In the genomic region with DNA sequence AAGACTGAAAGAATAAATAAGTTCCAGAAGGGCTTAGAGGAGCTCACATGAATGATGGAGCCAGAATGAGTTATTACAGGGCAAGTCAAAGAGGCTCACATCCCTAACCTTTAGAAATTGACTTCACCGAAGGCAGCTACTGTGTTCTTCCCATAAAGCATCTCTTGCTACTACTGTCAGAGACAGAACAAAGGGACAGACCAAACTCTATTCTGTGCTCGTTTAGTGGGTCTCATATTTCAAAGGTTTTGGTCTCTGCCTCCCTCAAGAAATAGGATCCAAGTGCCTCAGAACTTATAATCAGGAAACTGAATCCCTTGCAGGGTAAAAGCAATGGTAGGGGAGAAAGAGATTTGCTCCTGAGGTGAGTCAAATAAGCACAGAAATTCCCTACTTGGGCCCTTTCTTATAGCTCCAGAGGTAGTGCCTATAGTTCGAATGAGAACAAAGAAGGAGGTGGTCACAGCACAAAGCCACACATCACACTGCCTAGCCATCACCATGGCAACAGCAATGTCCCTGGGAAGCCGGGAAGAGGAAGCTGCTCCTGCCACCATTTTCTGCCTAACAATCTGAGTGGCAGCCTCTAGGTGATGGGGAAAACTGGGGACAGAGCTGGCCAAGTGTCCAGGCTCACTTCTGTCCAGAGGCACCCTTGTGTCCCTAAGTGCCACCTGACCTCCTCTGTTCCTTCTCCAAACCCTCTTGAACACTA, we compare ENCODE assay signal across 17 cellular contexts.
DNase-seq lines count a peak whose midpoint lies in the region; ATAC-seq and FAIRE-seq lines count a peak whose summit lies in the region.
"Had no signal": no experiment of that assay in that cellular context is flagged by ENCODE, and none has a peak within 500 bp of the region (broad histone marks: within the 10 kb centered on the region; RNA-seq: fewer than 3 reads in every experiment).

No MANE protein-coding gene starts in this region.

- H3K27ac ChIP-seq in mesodermal cell (ENCODE audit: low read depth, low read length, severe bottlenecking) = peak overlapping the region; percentile 58
- H3K27ac ChIP-seq: breast epithelium, SK-N-MC, VCaP had no signal

- no peaks in the 10 kb centered on the region for H3K4me1 ChIP-seq in mesodermal cell (ENCODE audit: control insufficient read depth, insufficient read depth, low read length, poor library complexity, severe bottlenecking)
- H3K4me1 ChIP-seq: breast epithelium had no signal

- peak; percentile 62 for DNase-seq in ELF-1 (ENCODE audit: low read depth, low spot score)
- peak; percentile 18 for DNase-seq in NCI-H1417 treated with DMSO at 0.1 percent for 48 hours (lab: John Stamatoyannopoulos, UW)
- DNase-seq in SW480 (ENCODE audit: low spot score) = peak; percentile 43
- no peak for DNase-seq in stimulated activated naive CD8-positive, alpha-beta T cell treated with anti-CD3 and anti-CD28 coated beads, Interleukin-15, amount 100 ng/mL, for 72 hours
- DNase-seq in urothelium cell line (ENCODE audit: low spot score) = no peak
- DNase-seq: activated naive CD4-positive, alpha-beta T cell treated with anti-CD3 and anti-CD28 coated beads, Interleukin-2, amount 10 ng/mL, durations not matched to agents 7 days and 5 days; DND-41; kidney; NCI-H1694 had no signal

- no peak overlapping the region for H3K4me3 Mint-ChIP-seq in stimulated activated naive CD8-positive, alpha-beta T cell treated with anti-CD3 and anti-CD28 coated beads, Interleukin-15, amount 100 ng/mL, for 72 hours
- H3K4me3 Mint-ChIP-seq: activated naive CD4-positive, alpha-beta T cell treated with anti-CD3 and anti-CD28 coated beads, Interleukin-2, amount 10 ng/mL, durations not matched to agents 7 days and 5 days had no signal

- no peak overlapping the region for H3K4me3 ChIP-seq in mesodermal cell (ENCODE audit: extremely low read depth, insufficient read depth, low read length, poor library complexity, severe bottlenecking)
- H3K4me3 ChIP-seq: breast epithelium, SK-N-MC had no signal

- FAIRE-seq in urothelium cell line (lab: Jason Lieb, UNC) = no peak
- FAIRE-seq: frontal cortex, HepG2, kidney had no signal

- WGBS in mesodermal cell (ENCODE audit: insufficient coverage in 2 of 2), 2 experiments = 30 to 43% methylated on average over 2 of the region's 4 CpGs

- no peaks in the 10 kb centered on the region for H3K4me1 Mint-ChIP-seq in stimulated activated naive CD8-positive, alpha-beta T cell treated with anti-CD3 and anti-CD28 coated beads, Interleukin-15, amount 100 ng/mL, for 72 hours
- H3K4me1 Mint-ChIP-seq: activated naive CD4-positive, alpha-beta T cell treated with anti-CD3 and anti-CD28 coated beads, Interleukin-2, amount 10 ng/mL, durations not matched to agents 7 days and 5 days had no signal

- H3K36me3 ChIP-seq in mesodermal cell (ENCODE audit: control insufficient read depth, insufficient read depth, low read length) = no peaks in the 10 kb centered on the region
- H3K36me3 ChIP-seq: breast epithelium had no signal

- peaks cover 0 to 21% of the 10 kb centered on the region in 2 donors for H3K9me3 Mint-ChIP-seq in stimulated activated naive CD8-positive, alpha-beta T cell treated with anti-CD3 and anti-CD28 coated beads, Interleukin-15, amount 100 ng/mL, for 72 hours

- no peak overlapping the region for H3K27ac Mint-ChIP-seq in stimulated activated naive CD8-positive, alpha-beta T cell treated with anti-CD3 and anti-CD28 coated beads, Interleukin-15, amount 100 ng/mL, for 72 hours
- H3K27ac Mint-ChIP-seq: activated naive CD4-positive, alpha-beta T cell treated with anti-CD3 and anti-CD28 coated beads, Interleukin-2, amount 10 ng/mL, durations not matched to agents 7 days and 5 days had no signal

- ATAC-seq in HG03175 (IDR thresholded peaks at IDR 0.05; ENCODE audit: unreplicated experiment) (no peak), HG02970 (IDR thresholded peaks at IDR 0.05; ENCODE audit: low FRiP score, unreplicated experiment) (no peak)
- ATAC-seq in stimulated activated naive CD8-positive, alpha-beta T cell treated with anti-CD3 and anti-CD28 coated beads, Interleukin-15, amount 100 ng/mL, for 72 hours = no peak
- ATAC-seq: HepG2 had no signal

- no peaks in the 10 kb centered on the region for H3K9me3 ChIP-seq in mesodermal cell (ENCODE audit: control insufficient read depth, low read length)

- peaks cover 23% of the 10 kb centered on the region for H3K27me3 Mint-ChIP-seq in stimulated activated naive CD8-positive, alpha-beta T cell treated with anti-CD3 and anti-CD28 coated beads, Interleukin-15, amount 100 ng/mL, for 72 hours

Comparison
In these comparisons a context has a peak if more than half of its experiments do, and no peak if none do; other contexts are left out.
1. DNase-seq: peak in ELF-1 (single experiment), NCI-H1417 treated with DMSO at 0.1 percent for 48 hours (single experiment) and SW480 (single experiment); none in stimulated activated naive CD8-positive, alpha-beta T cell treated with anti-CD3 and anti-CD28 coated beads, Interleukin-15, amount 100 ng/mL, for 72 hours (0 of 2) and urothelium cell line (single experiment).